Comparison of ENCODE assay signal across 1 cellular context in the genomic region with DNA sequence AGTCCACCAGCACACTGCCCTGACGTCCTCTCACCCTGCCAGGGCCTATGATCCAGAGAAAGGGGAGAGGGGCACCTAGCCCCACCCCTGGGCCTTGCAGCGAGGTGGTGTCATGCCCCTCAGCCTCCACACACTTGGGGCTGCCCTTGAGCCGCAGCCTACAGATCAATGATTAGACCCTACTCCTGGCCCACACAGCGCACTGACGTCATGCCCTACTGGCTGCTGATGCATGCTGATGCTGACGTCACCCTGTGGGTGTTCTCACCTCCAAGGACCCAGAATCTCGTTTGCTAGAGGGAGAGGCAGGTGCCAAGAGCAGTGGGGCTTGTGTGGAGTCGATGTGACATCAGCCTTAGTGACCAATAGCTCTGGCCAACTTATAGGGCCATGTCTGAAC.
TF ChIP-seq lines count a peak whose summit lies in the region.

No MANE protein-coding gene starts in this region.

TF ChIP-seq in GM12878, 131 proteins besides CTCF, POLR2A, EP300 and RAD21:
- TF ChIP-seq, protein P1, sequence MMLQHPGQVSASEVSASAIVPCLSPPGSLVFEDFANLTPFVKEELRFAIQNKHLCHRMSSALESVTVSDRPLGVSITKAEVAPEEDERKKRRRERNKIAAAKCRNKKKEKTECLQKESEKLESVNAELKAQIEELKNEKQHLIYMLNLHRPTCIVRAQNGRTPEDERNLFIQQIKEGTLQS (IDR thresholded peaks at IDR 0.05; ENCODE audit: borderline replicate concordance, extremely low read depth, low read depth, low read length) = no peak
- TF ChIP-seq STAT3 (IDR thresholded peaks at IDR 0.05; ENCODE audit: low read depth, low read length) (no peak), SMC3 (IDR thresholded peaks at IDR 0.05; ENCODE audit: borderline replicate concordance, low read length) (no peak)
